Comparison of ENCODE assay signal across 21 cellular contexts in the genomic region with DNA sequence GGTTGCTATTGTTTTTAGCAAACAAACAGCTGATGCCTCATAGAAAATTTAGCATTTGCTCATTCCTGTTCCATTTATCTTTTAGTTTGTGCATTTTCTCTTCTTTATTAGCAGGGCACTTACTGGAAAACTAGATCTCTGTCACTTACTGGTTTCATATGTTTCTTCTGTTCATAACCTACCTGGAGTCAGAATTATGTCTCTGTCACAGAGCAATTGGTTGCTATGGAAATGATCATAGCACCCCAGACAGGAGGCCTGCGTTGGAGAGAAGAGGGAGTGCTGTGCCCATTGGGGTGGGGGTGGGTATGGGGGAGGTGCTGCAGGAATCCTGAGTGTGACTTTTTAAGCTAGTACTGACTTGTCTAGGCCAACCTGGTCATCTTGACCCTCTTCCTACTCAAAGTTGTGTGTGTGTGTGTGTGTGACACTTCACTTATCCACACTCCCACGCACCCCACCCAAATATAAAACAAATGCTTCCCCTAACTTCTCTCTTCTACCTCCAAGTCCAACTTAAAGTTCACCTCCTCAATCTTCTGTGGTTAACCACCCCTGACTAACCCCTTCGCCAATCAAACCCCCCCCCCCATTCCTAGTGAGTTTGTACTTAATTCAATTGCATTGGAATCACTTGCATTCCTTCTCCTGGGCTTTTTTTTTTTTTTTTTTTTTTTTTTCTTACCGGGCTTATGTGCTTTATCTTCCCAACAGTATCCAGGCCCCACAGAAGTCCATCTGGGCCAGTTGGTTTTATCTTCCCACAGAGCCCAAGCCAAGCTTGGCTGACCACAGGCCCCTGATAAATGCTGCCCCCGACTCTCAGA.
DNase-seq lines count a peak whose midpoint lies in the region; ATAC-seq, FAIRE-seq and TF ChIP-seq lines count a peak whose summit lies in the region.
"Had no signal": no experiment of that assay in that cellular context is flagged by ENCODE, and none has a peak within 500 bp of the region (broad histone marks: within the 10 kb centered on the region; RNA-seq: fewer than 3 reads in every experiment).

No MANE protein-coding gene starts in this region.

- H3K27me3 ChIP-seq in HepG2 (ENCODE audit: control insufficient read depth in 1 of 2, insufficient read depth in 2 of 2, low read length in 2 of 2) (no peaks in the 10 kb centered on the region), right lobe of liver (no peaks in the 10 kb centered on the region), SK-N-SH (ENCODE audit: insufficient read depth) (no peaks in the 10 kb centered on the region), colonic mucosa (no peaks in the 10 kb centered on the region), brain microvascular endothelial cell (replicated peaks) (no peaks in the 10 kb centered on the region)
- H3K27me3 ChIP-seq: breast epithelium had no signal

- H3K4me2 ChIP-seq in HepG2 (ENCODE audit: low read depth, low read length) (no peak overlapping the region), SK-N-SH (no peak overlapping the region)

- in situ Hi-C loops in HepG2 (cut with HindIII; ENCODE audit: extremely low pct_ligation_motif_present, low pct_unique_long_range_greater_than_20kb) (no loop called here), brain microvascular endothelial cell (cut with HindIII; ENCODE audit: low pct_ligation_motif_present, low sequenced_read_pairs) (loop anchor here (25.0 kb wide), 2 partner anchors 105 to 330 kb away; no protein-coding TSS in a partner anchor)

- H3K4me3 ChIP-seq in HepG2 (replicated peaks in 1 of 3; ENCODE audit: insufficient read depth in 1 of 3, low read depth in 2 of 3, low read length in 3 of 3), result no peak overlapping the region
- H3K4me3 ChIP-seq in right lobe of liver, result no peak overlapping the region
- no peak overlapping the region for H3K4me3 ChIP-seq in SK-N-SH (ENCODE audit: low read depth in 2 of 2, low read length in 1 of 2)
- H3K4me3 ChIP-seq in colonic mucosa, result no peak overlapping the region
- no peak overlapping the region for H3K4me3 ChIP-seq in brain microvascular endothelial cell (ENCODE audit: low read depth, low read length)
- H3K4me3 ChIP-seq: breast epithelium had no signal

- TF ChIP-seq EP300 in HepG2 (IDR thresholded peaks at IDR 0.05; ENCODE audit: low read depth in 2 of 2, low read length in 2 of 2) (no peak), HepG2 (CRISPR knock-in tag; IDR thresholded peaks at IDR 0.05; ENCODE audit: borderline replicate concordance) (no peak), SK-N-SH (IDR thresholded peaks at IDR 0.05; ENCODE audit: borderline replicate concordance in 1 of 2, low read depth in 1 of 2, low read length in 1 of 2) (no peak)

- H2AFZ ChIP-seq in HepG2 (ENCODE audit: low read length), result no peak overlapping the region
- no peak overlapping the region for H2AFZ ChIP-seq in SK-N-SH (ENCODE audit: low read depth)

- no peaks in the 10 kb centered on the region for H4K20me1 ChIP-seq in HepG2 (ENCODE audit: insufficient read depth, low read length)
- H4K20me1 ChIP-seq in SK-N-SH (ENCODE audit: insufficient read depth), result no peaks in the 10 kb centered on the region

- BruUV-seq in HepG2 (replicated peaks; lab: Mats Ljungman, UMichigan), result no TSS peak

- TF ChIP-seq POLR2A in HepG2 (IDR thresholded peaks at IDR 0.05; ENCODE audit: insufficient read depth in 1 of 2, low read depth in 2 of 2, low read length in 2 of 2) (no peak), right lobe of liver (IDR thresholded peaks at IDR 0.05) (no peak)

- peaks cover 0 to 6% of the 10 kb centered on the region in 2 experiments; a peak in 3 of 5 replicates for H3K36me3 ChIP-seq in HepG2 (replicated peaks in 1 of 2; ENCODE audit: control insufficient read depth in 1 of 2, insufficient read depth in 2 of 2, low read length in 2 of 2)
- no peaks in the 10 kb centered on the region for H3K36me3 ChIP-seq in right lobe of liver
- no peaks in the 10 kb centered on the region for H3K36me3 ChIP-seq in SK-N-SH (replicated peaks in 1 of 2; ENCODE audit: control insufficient read depth in 1 of 2, insufficient read depth in 2 of 2, low read length in 1 of 2)
- no peaks in the 10 kb centered on the region for H3K36me3 ChIP-seq in colonic mucosa
- H3K36me3 ChIP-seq in brain microvascular endothelial cell (replicated peaks), result no peaks in the 10 kb centered on the region
- H3K36me3 ChIP-seq: breast epithelium had no signal

- no peak for TF ChIP-seq CTCF in HepG2 (CRISPR knock-in tag; IDR thresholded peaks at IDR 0.05)
- no peak for TF ChIP-seq CTCF in right lobe of liver (IDR thresholded peaks at IDR 0.05)
- no peak for TF ChIP-seq CTCF in SK-N-SH (IDR thresholded peaks at IDR 0.05)
- no peak for TF ChIP-seq CTCF in colonic mucosa (IDR thresholded peaks at IDR 0.05)
- no peak for TF ChIP-seq CTCF in brain microvascular endothelial cell (IDR thresholded peaks at IDR 0.05; ENCODE audit: low read depth, low read length, missing control alignments)

- POLR2A ChIA-PET in HepG2 (lab: Yijun Ruan, JAX) (interaction anchor here (2.7 to 6.5 kb wide), 2 partner anchors 16 to 75 kb away, joined by 9 to 65 read pairs; no protein-coding TSS in a partner anchor), SK-N-SH (lab: Yijun Ruan, JAX) (no interaction called here)

- intact Hi-C loops in HepG2 (cut with micrococcal nuclease; ENCODE audit: unreplicated experiment) (no loop called here), right lobe of liver (cut with DNase I) (no loop called here), colonic mucosa (cut with DNase I) (no loop called here)

- TF ChIP-seq RAD21 in HepG2 (CRISPR knock-in tag; IDR thresholded peaks at IDR 0.05), result no peak
- no peak for TF ChIP-seq RAD21 in SK-N-SH (IDR thresholded peaks at IDR 0.05; ENCODE audit: low read length)

- CTCF ChIA-PET in HepG2 (lab: Yijun Ruan, JAX; ENCODE audit: low intra/inter-chr PET ratio, low total read pairs) (no interaction called here), SK-N-SH (lab: Yijun Ruan, JAX) (interaction anchor here (0.9 to 29.6 kb wide), 7 partner anchors 7 to 346 kb away, joined by 3 to 1099 read pairs (median 3); no protein-coding TSS in a partner anchor)

- H3K27ac ChIP-seq in HepG2 (ENCODE audit: extremely low read length, insufficient read depth, low read length) (peak overlapping the region; percentile 84), right lobe of liver (no peak overlapping the region), SK-N-SH (ENCODE audit: low read depth in 2 of 2, low read length in 1 of 2) (peak overlapping the region in 1 of 2 experiments; percentile 38; a peak in 2 of 4 replicates), caudate nucleus (ENCODE audit: low read depth, low read length) (peak overlapping the region; percentile 84), colonic mucosa (no peak overlapping the region), brain microvascular endothelial cell (no peak overlapping the region)
- H3K27ac ChIP-seq: breast epithelium had no signal

- H3F3A ChIP-seq in SK-N-SH (replicated peaks; ENCODE audit: insufficient read depth), result peaks cover 8% of the 10 kb centered on the region

- ATAC-seq in HepG2 (no peak), right lobe of liver (no peak)
- ATAC-seq: esophagus mucosa; left ventricle myocardium superior; stimulated activated naive CD8-positive, alpha-beta T cell treated with anti-CD3 and anti-CD28 coated beads, Interleukin-15, amount 100 ng/mL, for 72 hours had no signal

- no peaks in the 10 kb centered on the region for H3K9me3 ChIP-seq in HepG2 (ENCODE audit: low read length)
- no peaks in the 10 kb centered on the region for H3K9me3 ChIP-seq in right lobe of liver
- H3K9me3 ChIP-seq in SK-N-SH, result no peaks in the 10 kb centered on the region
- H3K9me3 ChIP-seq in colonic mucosa, result no peaks in the 10 kb centered on the region
- H3K9me3 ChIP-seq: breast epithelium had no signal

- WGBS in HepG2 (ENCODE audit: low lambda C conversion rate), result 89% methylated on average over 5 of the region's 5 CpGs
- 64% methylated on average over 5 of the region's 5 CpGs for WGBS in right lobe of liver (ENCODE audit: insufficient coverage, low coverage, low lambda C conversion rate, missing lambda C conversion rate)
- 43% methylated on average over 5 of the region's 5 CpGs for WGBS in SK-N-SH (ENCODE audit: low lambda C conversion rate)

- no peak overlapping the region for H3K9ac ChIP-seq in HepG2 (ENCODE audit: insufficient read depth, low read depth, low read length)
- no peak overlapping the region for H3K9ac ChIP-seq in SK-N-SH
- H3K9ac ChIP-seq in colonic mucosa (ENCODE audit: low read depth in 2 of 2, low read length in 2 of 2), result no peak overlapping the region

- no peaks in the 10 kb centered on the region for H3K9me2 ChIP-seq in SK-N-SH

- H3K79me2 ChIP-seq in HepG2 (ENCODE audit: insufficient read depth, low read length), result peaks cover 48% of the 10 kb centered on the region
- H3K79me2 ChIP-seq in SK-N-SH (ENCODE audit: insufficient read depth), result no peaks in the 10 kb centered on the region

- H3K4me1 ChIP-seq in HepG2 (ENCODE audit: insufficient read depth, low read length) (peaks cover 100% of the 10 kb centered on the region), right lobe of liver (peaks cover 0 to 48% (median 17%) of the 10 kb centered on the region in 4 donors), SK-N-SH (ENCODE audit: control insufficient read depth in 1 of 2, insufficient read depth in 2 of 2, low read depth in 1 of 2, low read length in 1 of 2) (peaks cover 15 to 48% of the 10 kb centered on the region in 2 experiments; a peak in 3 of 4 replicates), colonic mucosa (peaks cover 7% of the 10 kb centered on the region)

- DNase-seq in HepG2 (ENCODE audit: low spot score) (no peak), right lobe of liver (no peak), SK-N-SH (peak; percentile 34), caudate nucleus (lab: John Stamatoyannopoulos, UW) (peak in 22 of 61 donors; percentile 9 to 96 (median 40)), urothelium cell line (ENCODE audit: low spot score) (peak; percentile 48), NCI-H128 (lab: John Stamatoyannopoulos, UW; ENCODE audit: unreplicated experiment) (no peak), colonic mucosa (no peak), brain microvascular endothelial cell (no peak)
- DNase-seq: activated CD4-positive, alpha-beta T cell treated with anti-CD3 and anti-CD28 coated beads for 4 hours; activated naive CD4-positive, alpha-beta T cell treated with anti-CD3 and anti-CD28 coated beads, Interleukin-2, amount 10 ng/mL, durations not matched to agents 7 days and 5 days; CD4-positive, alpha-beta memory T cell; left ventricle myocardium superior; NCI-H187 treated with DMSO at 0.1 percent for 48 hours; occipital lobe; SIG-M5; stimulated activated naive CD8-positive, alpha-beta T cell treated with anti-CD3 and anti-CD28 coated beads, Interleukin-15, amount 100 ng/mL, for 72 hours; T1000; trophoblast cell had no signal

- FAIRE-seq in HepG2 (lab: Jason Lieb, UNC), result no peak
- FAIRE-seq in urothelium cell line (lab: Jason Lieb, UNC), result peak; percentile 42
- FAIRE-seq: H1 had no signal

TF ChIP-seq in HepG2, 621 proteins besides CTCF, POLR2A, EP300 and RAD21 (continues in another document):
- TF ChIP-seq YEATS2 (CRISPR knock-in tag; IDR thresholded peaks at IDR 0.05; ENCODE audit: borderline replicate concordance), result no peak
- TF ChIP-seq NRL (CRISPR knock-in tag; IDR thresholded peaks at IDR 0.05; ENCODE audit: borderline replicate concordance), result no peak

TF ChIP-seq in SK-N-SH, 30 proteins besides CTCF, POLR2A, EP300 and RAD21 (continues in another document):
- TF ChIP-seq GATA2 (CRISPR knock-in tag; IDR thresholded peaks at IDR 0.05), result no peak

Comparison
In these comparisons a context has a peak if more than half of its experiments do, and no peak if none do; other contexts are left out.
1. H3K27ac ChIP-seq: peak in HepG2 (single experiment) and caudate nucleus (single experiment); none in right lobe of liver (0 of 3), colonic mucosa (single experiment) and brain microvascular endothelial cell (single experiment).
2. DNase-seq: peak in SK-N-SH (single experiment) and urothelium cell line (single experiment); none in HepG2 (single experiment), right lobe of liver (0 of 3), NCI-H128 (single experiment), colonic mucosa (single experiment) and brain microvascular endothelial cell (single experiment).